8 cellular contexts compared by ENCODE assay signal in genomic region chr12:38746744-38747143, GRCh38.
"Had no signal": no experiment of that assay in that cellular context is flagged by ENCODE, and none has a peak within 500 bp of the region (broad histone marks: within the 10 kb centered on the region; RNA-seq: fewer than 3 reads in every experiment).

No MANE protein-coding gene starts in this region.

- DNase-seq: GM23248, GOT3, H7, H9, HCEC 1CT, HFFc6 had no signal

- H3K4me1 ChIP-seq: HAP-1 had no signal

- H3K27ac ChIP-seq: GM23248 had no signal

- H3K4me3 ChIP-seq: GM23248, GM23338, HAP-1 had no signal

- H3K36me3 ChIP-seq: HAP-1 had no signal
